9 cellular contexts compared by ENCODE assay signal in genomic region chr2:10079192-10079930, GRCh38. TPM values are rescaled to one million over a fixed set of nuclear protein-coding genes. Genes with fewer than 3 reads are reported as not detected.
DNase-seq lines count a peak whose midpoint lies in the region; ATAC-seq and TF ChIP-seq lines count a peak whose summit lies in the region.
"Had no signal": no experiment of that assay in that cellular context is flagged by ENCODE, and none has a peak within 500 bp of the region (broad histone marks: within the 10 kb centered on the region; RNA-seq: fewer than 3 reads in every experiment).

No MANE protein-coding gene starts in this region.

- under 1% methylated on average over 26 of the region's 67 CpGs for WGBS in esophagus muscularis mucosa

- no peak for TF ChIP-seq CTCF in VCaP (conservative IDR thresholded peaks at IDR 0.05)
- TF ChIP-seq CTCF in esophagus muscularis mucosa (IDR thresholded peaks at IDR 0.05): no peak
- no peak for TF ChIP-seq CTCF in vagina (IDR thresholded peaks at IDR 0.05)

- intact Hi-C loops in esophagus muscularis mucosa (cut with DNase I) (no loop called here), vagina (cut with DNase I) (no loop called here)

- H3K9me3 ChIP-seq in esophagus muscularis mucosa: no peaks in the 10 kb centered on the region
- no peaks in the 10 kb centered on the region for H3K9me3 ChIP-seq in muscle layer of duodenum (ENCODE audit: control insufficient read depth in 1 of 2, low read length in 2 of 2)
- no peaks in the 10 kb centered on the region for H3K9me3 ChIP-seq in vagina

- DNase-seq in activated CD8-positive, alpha-beta memory T cell treated with anti-CD3 and anti-CD28 coated beads, Interleukin-2, amount 50 U/mL, for 48 hours: peak; percentile 54
- DNase-seq in activated CD8-positive, alpha-beta memory T cell treated with anti-CD3 and anti-CD28 coated beads for 24 hours: no peak
- DNase-seq in esophagus muscularis mucosa (ENCODE audit: extremely low spot score): no peak
- DNase-seq in vagina (ENCODE audit: extremely low spot score in 2 of 2): no peak
- no peak for DNase-seq in GM19238 (ENCODE audit: insufficient read length, low spot score)

- no peak for TF ChIP-seq EP300 in esophagus muscularis mucosa (IDR thresholded peaks at IDR 0.05)

- peak; percentile 9 for ATAC-seq in HG03108 (IDR thresholded peaks at IDR 0.05; ENCODE audit: unreplicated experiment)

- H3K36me3 ChIP-seq in esophagus muscularis mucosa (no peaks in the 10 kb centered on the region), muscle layer of duodenum (ENCODE audit: control insufficient read depth in 1 of 2, insufficient read depth in 2 of 2, low read length in 2 of 2) (no peaks in the 10 kb centered on the region), vagina (no peaks in the 10 kb centered on the region)

- H3K4me1 ChIP-seq in esophagus muscularis mucosa (peaks cover 6 to 56% (median 48%) of the 10 kb centered on the region in 4 donors), muscle layer of duodenum (ENCODE audit: control insufficient read depth in 1 of 2, insufficient read depth in 2 of 2, low read length in 2 of 2) (peaks cover 0 to 30% of the 10 kb centered on the region in 2 donors), vagina (peaks cover 9% of the 10 kb centered on the region)

- peaks cover 0 to 12% (median 0%) of the 10 kb centered on the region in 4 donors for H3K27me3 ChIP-seq in esophagus muscularis mucosa
- peaks cover 9% of the 10 kb centered on the region for H3K27me3 ChIP-seq in muscle layer of duodenum (ENCODE audit: low read depth, low read length)
- no peaks in the 10 kb centered on the region for H3K27me3 ChIP-seq in vagina

- H3K27ac ChIP-seq in VCaP: peak overlapping the region; percentile 40; the same call in 1 of the 2 replicates
- H3K27ac ChIP-seq in esophagus muscularis mucosa (replicated peaks in 1 of 4): peak overlapping the region; percentile 91 to 97 (median 94)
- H3K27ac ChIP-seq in muscle layer of duodenum (ENCODE audit: low read length): peak overlapping the region; percentile 73
- peak overlapping the region; percentile 92 for H3K27ac ChIP-seq in vagina

- TF ChIP-seq POLR2A in esophagus muscularis mucosa (IDR thresholded peaks at IDR 0.05; ENCODE audit: low read depth): no peak
- no peak for TF ChIP-seq POLR2A in vagina (IDR thresholded peaks at IDR 0.05)

- H3K4me3 ChIP-seq in esophagus muscularis mucosa (peak overlapping the region; percentile 69 to 84 (median 75)), muscle layer of duodenum (ENCODE audit: low read depth in 1 of 2, low read length in 2 of 2) (peak overlapping the region; percentile 24 to 62), vagina (peak overlapping the region; percentile 57 to 93)

RNA-seq across cellular contexts. Expression of gene CYS1, which starts 0.8 kb away (rescaled TPM):
- 10 to 100 TPM; 16.9 to 56.4 (median 35.4) TPM for total RNA-seq in esophagus muscularis mucosa
- total RNA-seq in vagina: 13.5 TPM
- total RNA-seq: lung microvascular endothelial cell had no signal

RNA-seq across cellular contexts. Expression of gene KLF11, which starts 36.0 kb away (rescaled TPM):
- total RNA-seq in esophagus muscularis mucosa (10 to 100 TPM; 15.8 to 51.6 (median 33.9) TPM), vagina (30.4 TPM)

RNA-seq across cellular contexts. Expression of gene RRM2, which starts 43.2 kb away (rescaled TPM):
- total RNA-seq in esophagus muscularis mucosa (1 to 10 TPM in 2 of 4 donors, not detected in 2; 1.7 to 4.6 TPM), vagina (11.0 TPM)

Comparison
In these comparisons a context has a peak if more than half of its experiments do, and no peak if none do; other contexts are left out.
1. H3K27ac ChIP-seq: peak in every context shown above with its lines; median percentile 94 in esophagus muscularis mucosa; 92 in vagina; 73 in muscle layer of duodenum; 40 in VCaP.